16 cellular contexts compared by ENCODE assay signal in the genomic region with DNA sequence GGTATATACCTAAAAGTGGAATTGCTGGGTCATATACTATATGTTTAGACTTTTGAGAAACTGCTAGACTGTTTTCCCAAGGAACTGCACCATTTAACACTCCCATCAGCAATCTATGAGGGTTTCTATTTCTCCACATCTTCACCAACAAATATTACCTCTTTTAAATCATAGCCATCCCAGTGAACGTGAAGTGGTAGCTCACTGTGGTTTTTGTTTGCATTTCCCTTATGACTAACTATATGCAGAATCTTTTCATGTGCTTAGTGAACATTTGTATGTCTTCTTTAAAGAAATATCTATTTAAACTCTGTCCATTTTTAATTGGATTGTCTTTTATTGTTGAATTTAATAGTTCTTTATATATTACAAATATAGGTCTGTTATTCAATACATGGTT.
"Had no signal": no experiment of that assay in that cellular context is flagged by ENCODE, and none has a peak within 500 bp of the region (broad histone marks: within the 10 kb centered on the region; RNA-seq: fewer than 3 reads in every experiment).

No MANE protein-coding gene starts in this region.

- DNase-seq: activated CD4-positive, alpha-beta memory T cell treated with anti-CD3 and anti-CD28 coated beads for 36 hours; activated CD4-positive, alpha-beta T cell treated with anti-CD3 and anti-CD28 coated beads for 48 hours; activated naive CD4-positive, alpha-beta T cell treated with Interleukin-2 at 50 U/mL for 16 hours; activated naive CD8-positive, alpha-beta T cell treated with anti-CD3 and anti-CD28 coated beads for 36 hours; activated T-cell treated with anti-CD3 and anti-CD28 coated beads, Interleukin-2, amount 50 U/mL, for 48 hours; amniotic stem cell; heart right ventricle; naive thymus-derived CD8-positive, alpha-beta T cell; retina; sigmoid colon; stimulated activated CD4-positive, alpha-beta T cell treated with anti-CD3 and anti-CD28 coated beads, Interleukin-2, amount 100 ng/mL, for 48 hours; stimulated activated naive CD4-positive, alpha-beta T cell; T-helper 17 cell; tibial artery had no signal

- ATAC-seq: heart right ventricle; left lobe of liver; naive thymus-derived CD8-positive, alpha-beta T cell; T-helper 17 cell had no signal

- H3K9me3 ChIP-seq: heart right ventricle, sigmoid colon, tibial artery had no signal

- H3K4me1 ChIP-seq: heart right ventricle, sigmoid colon, tibial artery had no signal

- H3K36me3 ChIP-seq: heart right ventricle, sigmoid colon, tibial artery had no signal

- H3K27me3 ChIP-seq: heart right ventricle, sigmoid colon, tibial artery had no signal

- H3K4me3 ChIP-seq: heart right ventricle, lung, sigmoid colon, tibial artery had no signal

- H3K27ac ChIP-seq: heart right ventricle, sigmoid colon, tibial artery had no signal
